ENCODE assay signal across 12 cellular contexts in the genomic region with DNA sequence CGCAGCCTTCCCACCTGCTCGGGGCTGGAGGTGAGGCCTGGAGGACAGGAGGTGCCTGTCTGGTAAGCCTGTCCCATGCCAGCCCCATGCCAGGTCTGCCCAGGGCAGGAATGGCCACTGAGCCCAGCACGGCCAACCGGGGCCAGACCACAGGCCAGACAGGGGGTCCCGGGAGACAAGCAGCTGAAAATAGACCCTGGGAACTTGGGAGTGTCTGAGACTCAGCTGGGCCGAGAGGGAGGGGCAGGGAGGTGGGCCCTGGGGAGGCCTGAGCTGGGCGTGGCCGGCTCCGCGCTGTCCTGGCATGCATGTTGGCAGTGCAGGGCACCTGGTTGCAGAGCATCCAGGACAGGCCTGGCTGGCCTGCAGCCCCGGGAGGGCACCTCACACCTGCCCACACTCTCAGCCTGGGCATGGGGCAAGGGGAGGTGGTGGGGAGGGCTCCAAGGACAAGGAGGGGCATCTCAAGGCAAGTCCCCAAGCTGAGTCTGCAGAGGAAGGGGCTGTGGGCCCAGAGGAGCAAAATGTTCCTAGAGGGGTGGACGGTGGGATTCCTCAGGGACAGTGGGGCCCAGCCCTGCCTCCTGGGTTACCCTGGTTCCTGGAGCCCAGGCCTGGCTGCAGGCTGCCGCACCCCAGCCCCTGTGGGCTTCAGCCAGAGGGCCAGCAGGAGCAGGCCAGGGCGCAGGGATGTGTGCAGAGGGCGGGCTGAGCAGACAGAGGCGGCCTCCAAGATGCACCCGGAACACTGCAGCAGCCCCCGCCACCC. TPM values are rescaled to one million over a fixed set of nuclear protein-coding genes. Genes with fewer than 3 reads are reported as not detected.
DNase-seq lines count a peak whose midpoint lies in the region; ATAC-seq, FAIRE-seq and TF ChIP-seq lines count a peak whose summit lies in the region.
"Had no signal": no experiment of that assay in that cellular context is flagged by ENCODE, and none has a peak within 500 bp of the region (broad histone marks: within the 10 kb centered on the region; RNA-seq: fewer than 3 reads in every experiment).

No MANE protein-coding gene starts in this region.

- no peak overlapping the region for H3K4me2 ChIP-seq in GM23248 (ENCODE audit: unreplicated experiment)

- H3F3A ChIP-seq in GM23248 (ENCODE audit: insufficient read depth): no peaks in the 10 kb centered on the region

- 52 to 53% methylated on average over 13 to 18 of the region's 18 CpGs for WGBS in GM23248 (ENCODE audit: low coverage in 1 of 2, low lambda C conversion rate in 2 of 2, missing lambda C conversion rate in 2 of 2), 2 experiments
- 35 to 59% (median 53%) methylated on average over 16 to 18 of the region's 18 CpGs for WGBS in small intestine, 3 donors

- H4K20me1 ChIP-seq in GM23248 (ENCODE audit: insufficient read depth): no peaks in the 10 kb centered on the region

- H3K36me3 ChIP-seq in GM23248 (ENCODE audit: low read depth) (no peaks in the 10 kb centered on the region), small intestine (ENCODE audit: control insufficient read depth in 2 of 2, insufficient read depth in 2 of 2, low read length in 2 of 2) (no peaks in the 10 kb centered on the region)

- H3K9me3 Mint-ChIP-seq in immature natural killer cell: no peaks in the 10 kb centered on the region
- H3K9me3 Mint-ChIP-seq: endodermal cell had no signal

- in situ Hi-C loops in GM23248 (cut with MboI): no loop called here

- H3K27me3 Mint-ChIP-seq in immature natural killer cell (ENCODE audit: low read depth in 3 of 3): peaks cover 32 to 45% (median 44%) of the 10 kb centered on the region in 3 donors

- peaks cover 18% of the 10 kb centered on the region for H3K4me1 ChIP-seq in GM23248 (ENCODE audit: insufficient read depth)
- peaks cover 2 to 7% of the 10 kb centered on the region in 2 donors for H3K4me1 ChIP-seq in small intestine (ENCODE audit: control insufficient read depth in 2 of 2, insufficient read depth in 1 of 2, low read depth in 1 of 2, low read length in 1 of 2)

- FAIRE-seq in small intestine (lab: Jason Lieb, UNC): no peak

- no peaks in the 10 kb centered on the region for H3K9me3 ChIP-seq in GM23248 (ENCODE audit: low read depth)
- H3K9me3 ChIP-seq in small intestine (ENCODE audit: control insufficient read depth, low read depth): no peaks in the 10 kb centered on the region
- H3K9me3 ChIP-seq: spleen had no signal

- H3K4me1 Mint-ChIP-seq in immature natural killer cell: peaks cover 38 to 60% of the 10 kb centered on the region in 2 donors

- ATAC-seq in GM18520 (IDR thresholded peaks at IDR 0.05; ENCODE audit: unreplicated experiment) (no peak), HG03460 (IDR thresholded peaks at IDR 0.05; ENCODE audit: unreplicated experiment) (no peak), HG02870 (IDR thresholded peaks at IDR 0.05; ENCODE audit: unreplicated experiment) (no peak)

- DNase-seq in GM23248 (no peak), immature natural killer cell (no peak), small intestine (peak; percentile 58), SHP77 treated with DMSO at 0.1 percent for 48 hours (lab: John Stamatoyannopoulos, UW) (no peak)
- DNase-seq: activated T-cell treated with anti-CD3 and anti-CD28 coated beads, Interleukin-2, amount 50 U/mL, for 48 hours; endodermal cell; NCI-H510A; spleen had no signal

- H3K79me2 ChIP-seq in GM23248 (ENCODE audit: insufficient read depth): no peaks in the 10 kb centered on the region

- no peak overlapping the region for H2AFZ ChIP-seq in GM23248

- peak overlapping the region; percentile 67; the same call in 1 of the 2 replicates for H3K9ac ChIP-seq in GM23248

- H3K9me2 ChIP-seq in GM23248 (ENCODE audit: insufficient read depth): no peaks in the 10 kb centered on the region

- H3K36me3 Mint-ChIP-seq in immature natural killer cell: no peaks in the 10 kb centered on the region

- no peak overlapping the region for H3K4me3 Mint-ChIP-seq in immature natural killer cell
- H3K4me3 Mint-ChIP-seq: endodermal cell had no signal

- H3K27ac ChIP-seq in GM23248 (no peak overlapping the region), VCaP (peak overlapping the region; percentile 99), small intestine (ENCODE audit: low read depth in 1 of 2, low read length in 1 of 2) (peak overlapping the region in 1 of 2 donors; percentile 98)

- H3K27me3 ChIP-seq in GM23248 (replicated peaks; ENCODE audit: insufficient read depth): peaks cover 17% of the 10 kb centered on the region
- peaks cover 0 to 4% of the 10 kb centered on the region in 2 donors for H3K27me3 ChIP-seq in small intestine (ENCODE audit: control insufficient read depth in 2 of 2, insufficient read depth in 2 of 2, low read length in 2 of 2)

- H3K27ac Mint-ChIP-seq in immature natural killer cell: peak overlapping the region in 5 of 6 donors; percentile 59 to 100 (median 99)
- H3K27ac Mint-ChIP-seq: endodermal cell had no signal

- no peak for TF ChIP-seq CTCF in VCaP (conservative IDR thresholded peaks at IDR 0.05)

- H3K4me3 ChIP-seq in GM23248: no peak overlapping the region
- H3K4me3 ChIP-seq in small intestine (ENCODE audit: low read depth in 1 of 2, low read length in 2 of 2): no peak overlapping the region
- H3K4me3 ChIP-seq: spleen had no signal

RNA-seq across cellular contexts. Expression of gene CRIP1, which starts 3.2 kb away (rescaled TPM):
- 1.8 and 12.3 TPM in 2 replicates for total RNA-seq in GM23248 (2014; rRNA removed; shearing (Covaris generic))
- 32.7 and 37.7 TPM in 2 replicates for polyA plus RNA-seq in GM23248 (2016; fragmentation: Nextera tagmentation; extraction: Ambion mirVana)
- polyA plus RNA-seq in immature natural killer cell: 1,000 to 10,000 TPM in 1 of 3 donors, 100 to 1,000 TPM in 2; 921 to 1,915 (median 940) TPM
- polyA plus RNA-seq in small intestine: 1,000 to 10,000 TPM in 1 of 3 donors, 100 to 1,000 TPM in 2; 150 to 3,839 (median 623) TPM

RNA-seq across cellular contexts. Expression of gene TEDC1, which starts 7.6 kb away (rescaled TPM):
- total RNA-seq in GM23248 (2014; rRNA removed; shearing (Covaris generic)): 8.7 and 9.8 TPM in 2 replicates
- 4.0 and 6.4 TPM in 2 replicates for polyA plus RNA-seq in GM23248 (2016; fragmentation: Nextera tagmentation; extraction: Ambion mirVana)
- 10 to 100 TPM; 11.4 to 20.3 (median 15.9) TPM for polyA plus RNA-seq in immature natural killer cell
- 10 to 100 TPM; 23.8 to 28.0 (median 23.9) TPM for polyA plus RNA-seq in small intestine

RNA-seq across cellular contexts. Expression of gene CRIP2, which starts 8.9 kb away (rescaled TPM):
- 149 and 188 TPM in 2 replicates for total RNA-seq in GM23248 (2014; rRNA removed; shearing (Covaris generic))
- polyA plus RNA-seq in GM23248 (2016; fragmentation: Nextera tagmentation; extraction: Ambion mirVana) (317 and 319 TPM in 2 replicates), immature natural killer cell (10 to 100 TPM in 2 of 3 donors, 1 to 10 TPM in 1; 5.7 to 30.2 (median 18.1) TPM), small intestine (100 to 1,000 TPM in 1 of 3 donors, 10 to 100 TPM in 1, 1 to 10 TPM in 1; 8.9 to 137 (median 45.1) TPM)

RNA-seq across cellular contexts. Expression of gene TMEM121, which starts 42.9 kb away (rescaled TPM):
- total RNA-seq in GM23248 (2014; rRNA removed; shearing (Covaris generic)): 11.1 and 20.5 TPM in 2 replicates
- 4.1 and 5.8 TPM in 2 replicates for polyA plus RNA-seq in GM23248 (2016; fragmentation: Nextera tagmentation; extraction: Ambion mirVana)
- 1 to 10 TPM in 2 of 3 donors, not detected in 1; 1.1 to 1.4 TPM for polyA plus RNA-seq in immature natural killer cell
- polyA plus RNA-seq in small intestine: 1 to 10 TPM in 1 of 3 donors, not detected in 2; 2.0 TPM
